In the genomic region with DNA sequence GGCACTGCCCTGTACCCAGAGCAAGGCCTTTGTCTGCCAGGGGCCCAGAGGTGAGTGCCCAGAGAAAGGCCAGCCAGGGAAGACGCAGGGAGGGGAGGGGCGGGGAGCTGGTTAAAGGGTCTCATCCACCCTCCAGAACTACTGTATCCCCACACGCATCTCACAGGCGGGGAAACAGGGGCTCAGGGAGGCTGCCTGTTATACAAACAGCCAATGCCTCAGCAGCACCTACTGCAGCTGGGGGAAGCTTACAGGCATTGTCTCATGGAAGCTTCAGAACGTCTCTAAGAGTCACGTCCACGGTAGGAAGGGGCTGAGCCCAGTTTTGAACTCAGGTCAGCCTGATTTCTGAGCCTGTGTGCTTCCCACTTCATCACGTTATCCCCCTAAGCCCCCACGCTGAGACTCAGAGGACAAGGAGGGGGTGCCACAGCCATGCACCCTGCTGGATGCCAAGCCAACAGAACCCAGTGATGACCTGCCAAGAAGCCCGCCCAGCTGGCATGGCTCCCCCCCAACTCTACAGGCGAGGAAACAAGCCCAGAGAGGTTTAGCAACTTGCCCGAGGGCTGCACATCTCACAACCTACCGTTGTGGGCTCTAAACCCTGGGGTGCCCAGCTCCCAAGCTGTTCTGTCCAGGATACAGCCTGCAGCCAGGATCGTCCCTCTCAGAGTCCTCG, we compare ENCODE assay signal across 12 cellular contexts. TPM values are rescaled to one million over a fixed set of nuclear protein-coding genes. Genes with fewer than 3 reads are reported as not detected.
DNase-seq lines count a peak whose midpoint lies in the region; ATAC-seq and TF ChIP-seq lines count a peak whose summit lies in the region.
"Had no signal": no experiment of that assay in that cellular context is flagged by ENCODE, and none has a peak within 500 bp of the region (broad histone marks: within the 10 kb centered on the region; RNA-seq: fewer than 3 reads in every experiment).

No MANE protein-coding gene starts in this region.

- no peaks in the 10 kb centered on the region for H3K79me2 ChIP-seq in mesendoderm (ENCODE audit: control insufficient read depth, insufficient read depth, low read length)

- no peaks in the 10 kb centered on the region for H3K9me3 Mint-ChIP-seq in activated CD8-positive, alpha-beta T cell treated with anti-CD3 and anti-CD28 coated beads, Interleukin-2, amount 10 ng/mL, durations not matched to agents 7 days and 5 days (ENCODE audit: insufficient read depth)
- no peaks in the 10 kb centered on the region for H3K9me3 Mint-ChIP-seq in activated CD8-positive, alpha-beta T cell treated with anti-CD3 and anti-CD28 coated beads for 36 hours

- WGBS in mesendoderm (ENCODE audit: extremely low coverage, insufficient coverage, low lambda C conversion rate): no CpG with 5 or more reads among the region's 15 CpGs
- 78 to 87% methylated on average over 7 to 8 of the region's 15 CpGs for WGBS in thyroid gland, 2 donors

- TF ChIP-seq CTCF in activated CD8-positive, alpha-beta T cell treated with anti-CD3 and anti-CD28 coated beads for 36 hours (IDR thresholded peaks at IDR 0.05): no peak
- TF ChIP-seq CTCF in choroid plexus epithelial cell (conservative IDR thresholded peaks at IDR 0.05; ENCODE audit: low read depth, low read length) (no peak), thyroid gland (IDR thresholded peaks at IDR 0.05) (no peak)

- H3K9me3 ChIP-seq in thyroid gland (no peaks in the 10 kb centered on the region), HAP-1 (no peaks in the 10 kb centered on the region)
- H3K9me3 ChIP-seq: BE2C had no signal

- H3K56ac ChIP-seq in mesendoderm (ENCODE audit: low read length): peak overlapping the region; percentile 79

- H3K4me3 ChIP-seq in choroid plexus epithelial cell (ENCODE audit: low read depth, low read length) (peak overlapping the region; percentile 20), mesendoderm (ENCODE audit: low read length) (no peak overlapping the region), thyroid gland (replicated peaks in 1 of 3) (no peak overlapping the region), HAP-1 (no peak overlapping the region)

- no peaks in the 10 kb centered on the region for H3K79me1 ChIP-seq in mesendoderm (ENCODE audit: low read length)

- no peak overlapping the region for H3K4ac ChIP-seq in mesendoderm (ENCODE audit: low read depth, low read length)

- no peak overlapping the region for H4K5ac ChIP-seq in mesendoderm (ENCODE audit: low read length)

- CTCF ChIA-PET in activated CD8-positive, alpha-beta T cell treated with anti-CD3 and anti-CD28 coated beads, Interleukin-2, amount 10 ng/mL, durations not matched to agents 7 days and 5 days (lab: Charles Lee): no interaction called here
- CTCF ChIA-PET in activated CD8-positive, alpha-beta T cell treated with anti-CD3 and anti-CD28 coated beads for 36 hours (lab: Charles Lee): no interaction called here

- H2BK5ac ChIP-seq in mesendoderm (ENCODE audit: low read length): no peak overlapping the region

- POLR2A ChIA-PET in activated CD8-positive, alpha-beta T cell treated with anti-CD3 and anti-CD28 coated beads, Interleukin-2, amount 10 ng/mL, durations not matched to agents 7 days and 5 days (lab: Charles Lee): interaction anchor here (1.2 kb wide), 1 partner anchor 9 kb away, joined by 3 read pairs; no protein-coding TSS in a partner anchor
- POLR2A ChIA-PET in activated CD8-positive, alpha-beta T cell treated with anti-CD3 and anti-CD28 coated beads for 36 hours (lab: Charles Lee): interaction anchor here (0.8 kb wide), 1 partner anchor 8 kb away, joined by 4 read pairs; no protein-coding TSS in a partner anchor

- H2BK15ac ChIP-seq in mesendoderm (replicated peaks; ENCODE audit: low read depth): no peak overlapping the region

- H2AK5ac ChIP-seq in mesendoderm (ENCODE audit: low read length): no peak overlapping the region

- no peak overlapping the region for H3K4me3 Mint-ChIP-seq in activated CD8-positive, alpha-beta T cell treated with anti-CD3 and anti-CD28 coated beads, Interleukin-2, amount 10 ng/mL, durations not matched to agents 7 days and 5 days
- no peak overlapping the region for H3K4me3 Mint-ChIP-seq in activated CD8-positive, alpha-beta T cell treated with anti-CD3 and anti-CD28 coated beads for 36 hours

- no peak for TF ChIP-seq POLR2A in thyroid gland (IDR thresholded peaks at IDR 0.05)

- H4K8ac ChIP-seq in mesendoderm (ENCODE audit: low read depth, low read length): no peak overlapping the region

- H3K27me3 ChIP-seq in mesendoderm (ENCODE audit: insufficient read depth, low read length, poor library complexity) (no peaks in the 10 kb centered on the region), thyroid gland (no peaks in the 10 kb centered on the region), HAP-1 (ENCODE audit: low read depth) (no peaks in the 10 kb centered on the region)
- H3K27me3 ChIP-seq: BE2C had no signal

- H3K4me1 Mint-ChIP-seq in activated CD8-positive, alpha-beta T cell treated with anti-CD3 and anti-CD28 coated beads, Interleukin-2, amount 10 ng/mL, durations not matched to agents 7 days and 5 days (ENCODE audit: low read depth): peaks cover 45% of the 10 kb centered on the region
- peaks cover 32% of the 10 kb centered on the region for H3K4me1 Mint-ChIP-seq in activated CD8-positive, alpha-beta T cell treated with anti-CD3 and anti-CD28 coated beads for 36 hours (ENCODE audit: low read depth)

- H3K27me3 Mint-ChIP-seq in activated CD8-positive, alpha-beta T cell treated with anti-CD3 and anti-CD28 coated beads, Interleukin-2, amount 10 ng/mL, durations not matched to agents 7 days and 5 days (ENCODE audit: low read depth): no peaks in the 10 kb centered on the region
- no peaks in the 10 kb centered on the region for H3K27me3 Mint-ChIP-seq in activated CD8-positive, alpha-beta T cell treated with anti-CD3 and anti-CD28 coated beads for 36 hours

- peak overlapping the region; percentile 69 for H3K27ac Mint-ChIP-seq in activated CD8-positive, alpha-beta T cell treated with anti-CD3 and anti-CD28 coated beads, Interleukin-2, amount 10 ng/mL, durations not matched to agents 7 days and 5 days
- H3K27ac Mint-ChIP-seq in activated CD8-positive, alpha-beta T cell treated with anti-CD3 and anti-CD28 coated beads for 36 hours: no peak overlapping the region

- H3K4me1 ChIP-seq in mesendoderm (ENCODE audit: control insufficient read depth, low read depth, low read length) (peaks cover 5% of the 10 kb centered on the region), thyroid gland (peaks cover 52 to 69% of the 10 kb centered on the region in 2 donors), HAP-1 (peaks cover 3% of the 10 kb centered on the region; the same call in 1 of the 2 replicates)
- H3K4me1 ChIP-seq: foreskin keratinocyte had no signal

- no peak overlapping the region for H3K27ac ChIP-seq in mesendoderm (ENCODE audit: low read depth, low read length)
- peak overlapping the region in 2 of 3 donors; percentile 6 to 49 for H3K27ac ChIP-seq in thyroid gland
- H3K27ac ChIP-seq: foreskin keratinocyte had no signal

- no peak for DNase-seq in activated CD8-positive, alpha-beta T cell treated with anti-CD3 and anti-CD28 coated beads, Interleukin-2, amount 10 ng/mL, durations not matched to agents 7 days and 5 days
- DNase-seq in activated CD8-positive, alpha-beta T cell treated with anti-CD3 and anti-CD28 coated beads for 36 hours: no peak
- DNase-seq in choroid plexus epithelial cell (ENCODE audit: low read depth) (no peak), mesendoderm (no peak), thyroid gland (peak in 1 of 2 donors; percentile 50), germinal center (ENCODE audit: low spot score) (no peak), HAP-1 (ENCODE audit: low spot score in 2 of 2) (no peak)
- DNase-seq: BE2C, NCI-H187, occipital lobe had no signal

- no peak overlapping the region for H3K23ac ChIP-seq in mesendoderm (ENCODE audit: low read length)

- peak overlapping the region; percentile 24 for H3K18ac ChIP-seq in mesendoderm (ENCODE audit: low read length)

- no peaks in the 10 kb centered on the region for H3K36me3 Mint-ChIP-seq in activated CD8-positive, alpha-beta T cell treated with anti-CD3 and anti-CD28 coated beads, Interleukin-2, amount 10 ng/mL, durations not matched to agents 7 days and 5 days (ENCODE audit: low read depth)
- no peaks in the 10 kb centered on the region for H3K36me3 Mint-ChIP-seq in activated CD8-positive, alpha-beta T cell treated with anti-CD3 and anti-CD28 coated beads for 36 hours (ENCODE audit: low read depth)

- intact Hi-C loops in activated CD8-positive, alpha-beta T cell treated with anti-CD3 and anti-CD28 coated beads for 36 hours (cut with micrococcal nuclease): no loop called here
- intact Hi-C loops in thyroid gland (cut with DNase I): no loop called here

- H3K9ac ChIP-seq in mesendoderm (ENCODE audit: low read length): peak overlapping the region; percentile 50

- in situ Hi-C loops in HAP-1 (cut with MboI; ENCODE audit: low sequenced_read_pairs): no loop called here

- peak overlapping the region; percentile 29 for H3K4me2 ChIP-seq in mesendoderm (ENCODE audit: low read length)

- ATAC-seq in activated CD8-positive, alpha-beta T cell treated with anti-CD3 and anti-CD28 coated beads, Interleukin-2, amount 10 ng/mL, durations not matched to agents 7 days and 5 days: no peak
- ATAC-seq in activated CD8-positive, alpha-beta T cell treated with anti-CD3 and anti-CD28 coated beads for 36 hours: no peak
- ATAC-seq in HG02981 (IDR thresholded peaks at IDR 0.05; ENCODE audit: unreplicated experiment): no peak

- H2BK120ac ChIP-seq in mesendoderm (ENCODE audit: low read depth, low read length): no peak overlapping the region

- H3K36me3 ChIP-seq in mesendoderm (ENCODE audit: control insufficient read depth, insufficient read depth, low read length) (no peaks in the 10 kb centered on the region), thyroid gland (no peaks in the 10 kb centered on the region), HAP-1 (replicated peaks) (no peaks in the 10 kb centered on the region)

RNA-seq across cellular contexts. Expression of a gene that starts 54.5 kb away (rescaled TPM):
- total RNA-seq in activated CD8-positive, alpha-beta T cell treated with anti-CD3 and anti-CD28 coated beads, Interleukin-2, amount 10 ng/mL, durations not matched to agents 7 days and 5 days: 10 to 100 TPM; 47.8 to 53.8 TPM
- total RNA-seq in activated CD8-positive, alpha-beta T cell treated with anti-CD3 and anti-CD28 coated beads for 36 hours: 10 to 100 TPM; 31.7 to 39.2 TPM
- polyA plus RNA-seq in mesendoderm (2013, experiment 1 of 2): 17.2 TPM
- polyA plus RNA-seq in mesendoderm (2013, experiment 2 of 2): 17.2 TPM
- total RNA-seq in thyroid gland: 10 to 100 TPM; 37.1 to 48.3 (median 38.9) TPM
